Comparison of ENCODE assay signal across 8 cellular contexts in genomic region chr19:45094158-45094557, GRCh38. TPM values are rescaled to one million over a fixed set of nuclear protein-coding genes. Genes with fewer than 3 reads are reported as not detected.
DNase-seq lines count a peak whose midpoint lies in the region; ATAC-seq and TF ChIP-seq lines count a peak whose summit lies in the region.

No MANE protein-coding gene starts in this region.

- TF ChIP-seq POLR2A in spleen (IDR thresholded peaks at IDR 0.05), result no peak

- H3K9me3 ChIP-seq in hepatocyte (ENCODE audit: low read depth), result no peaks in the 10 kb centered on the region
- no peaks in the 10 kb centered on the region for H3K9me3 ChIP-seq in spleen

- H4K20me1 ChIP-seq in hepatocyte (ENCODE audit: insufficient read depth, poor library complexity, severe bottlenecking), result peaks cover 26% of the 10 kb centered on the region

- H3K4me3 ChIP-seq in WI38 (ENCODE audit: low read depth, low read length) (peak overlapping the region; percentile 99), hepatocyte (peak overlapping the region; percentile 51), spleen (peak overlapping the region; percentile 75 to 100 (median 90))

- TF ChIP-seq CTCF in WI38 (IDR thresholded peaks at IDR 0.05; ENCODE audit: low read depth, low read length) (no peak), hepatocyte (IDR thresholded peaks at IDR 0.05; ENCODE audit: poor library complexity) (no peak), spleen (IDR thresholded peaks at IDR 0.05 in 8 of 11, conservative IDR thresholded peaks at IDR 0.05 in 3 of 11) (no peak)

- H3K4me2 ChIP-seq in hepatocyte, result peak overlapping the region; percentile 70

- ATAC-seq in GM18909 (IDR thresholded peaks at IDR 0.05; ENCODE audit: poor library complexity, unreplicated experiment), result no peak

- peaks cover 34% of the 10 kb centered on the region for H3K4me1 ChIP-seq in hepatocyte (ENCODE audit: insufficient read depth)
- H3K4me1 ChIP-seq in spleen, result peaks cover 17 to 93% (median 64%) of the 10 kb centered on the region in 6 donors

- DNase-seq in SIG-M5 treated with dmso at 0.1 percent for 504 hours (lab: John Stamatoyannopoulos, UW; ENCODE audit: unreplicated experiment) (peak; percentile 14), SIG-M5 (lab: John Stamatoyannopoulos, UW) (no peak), hepatocyte (ENCODE audit: low spot score) (no peak), spleen (no peak), SHP77 treated with DMSO at 0.1 percent for 48 hours (lab: John Stamatoyannopoulos, UW) (no peak), NCI-H1417 treated with DMSO at 0.1 percent for 48 hours (lab: John Stamatoyannopoulos, UW) (no peak)

- H3K9me2 ChIP-seq in hepatocyte (replicated peaks; ENCODE audit: insufficient read depth), result no peaks in the 10 kb centered on the region

- no peak overlapping the region for H3K27ac ChIP-seq in hepatocyte
- no peak overlapping the region for H3K27ac ChIP-seq in spleen

- intact Hi-C loops in spleen (cut with DNase I; ENCODE audit: low total_unique reads), result no loop called here

- no peak overlapping the region for H2AFZ ChIP-seq in hepatocyte

- H3K79me2 ChIP-seq in hepatocyte, result peaks cover 63% of the 10 kb centered on the region

- H3K27me3 ChIP-seq in hepatocyte, result no peaks in the 10 kb centered on the region
- H3K27me3 ChIP-seq in spleen (replicated peaks in 1 of 7), result no peaks in the 10 kb centered on the region

- 84% methylated on average over 10 of the region's 10 CpGs for whole genome bisulfite sequencing in hepatocyte (ENCODE audit: low lambda C conversion rate, missing lambda C conversion rate)
- 56 to 72% (median 60%) methylated on average over 10 of the region's 10 CpGs for WGBS in spleen, 5 donors

- H3K36me3 ChIP-seq in hepatocyte (replicated peaks; ENCODE audit: insufficient read depth, low read depth), result no peaks in the 10 kb centered on the region
- H3K36me3 ChIP-seq in spleen, result peaks cover 0 to 21% (median 10%) of the 10 kb centered on the region in 6 donors

RNA-seq across cellular contexts. Expression of gene PPP1R37, which starts 1.2 kb away (rescaled TPM):
- 28.1 and 30.8 TPM in 2 replicates for total RNA-seq in hepatocyte
- polyA plus RNA-seq in hepatocyte, result 14.0 and 15.2 TPM in 2 replicates
- total RNA-seq in spleen, result 10 to 100 TPM; 16.2 to 27.1 (median 19.6) TPM
- 10 to 100 TPM; 14.3 to 36.7 (median 20.3) TPM for polyA plus RNA-seq in spleen

RNA-seq across cellular contexts. Expression of gene GEMIN7, which starts 15.1 kb away (rescaled TPM):
- total RNA-seq in hepatocyte (48.8 and 50.7 TPM in 2 replicates), spleen (10 to 100 TPM; 19.6 to 33.4 (median 23.1) TPM)
- polyA plus RNA-seq in hepatocyte (55.3 and 69.0 TPM in 2 replicates), spleen (10 to 100 TPM; 43.6 to 51.1 (median 49.7) TPM)

RNA-seq across cellular contexts. Expression of gene ZNF296, which starts 17.9 kb away (rescaled TPM):
- total RNA-seq in hepatocyte (0.52 TPM in 1 of 2 replicates, not detected in the other), spleen (1 to 10 TPM; 3.9 to 7.5 (median 6.4) TPM)
- polyA plus RNA-seq in hepatocyte (1.2 TPM in 1 of 2 replicates, not detected in the other), spleen (10 to 100 TPM in 1 of 3 donors, 1 to 10 TPM in 2; 7.3 to 11.9 (median 8.8) TPM)

RNA-seq across cellular contexts. Expression of gene CLASRP, which starts 55.3 kb away (rescaled TPM):
- 32.3 and 56.2 TPM in 2 replicates for total RNA-seq in hepatocyte
- 45.8 and 74.5 TPM in 2 replicates for polyA plus RNA-seq in hepatocyte
- 100 to 1,000 TPM in 6 of 7 donors, 10 to 100 TPM in 1; 97.6 to 153 (median 143) TPM for total RNA-seq in spleen
- polyA plus RNA-seq in spleen, result 100 to 1,000 TPM in 2 of 3 donors, 10 to 100 TPM in 1; 61.3 to 215 (median 191) TPM
